32 cellular contexts compared by ENCODE assay signal in genomic region chr14:71675902-71676291, GRCh38.
DNase-seq lines count a peak whose midpoint lies in the region; ATAC-seq and TF ChIP-seq lines count a peak whose summit lies in the region.
"Had no signal": no experiment of that assay in that cellular context is flagged by ENCODE, and none has a peak within 500 bp of the region (broad histone marks: within the 10 kb centered on the region; RNA-seq: fewer than 3 reads in every experiment).

No MANE protein-coding gene starts in this region.

- CTCF ChIA-PET in MCF 10A (lab: Yijun Ruan, JAX): no interaction called here

- 91% methylated on average over 5 of the region's 5 CpGs for WGBS in testis, 2 donors
- WGBS in right cardiac atrium: 98% methylated on average over 5 of the region's 5 CpGs

- no peak for TF ChIP-seq POLR2A in breast epithelium (IDR thresholded peaks at IDR 0.05)
- TF ChIP-seq POLR2A in testis (IDR thresholded peaks at IDR 0.05): no peak

- no TSS peak for BruUV-seq in MCF 10A (replicated peaks; lab: Mats Ljungman, UMichigan)

- no peak for DNase-seq in MCF 10A (ENCODE audit: unreplicated experiment)
- DNase-seq in breast epithelium (ENCODE audit: low spot score in 2 of 2): no peak
- peak; percentile 37 for DNase-seq in amniotic epithelial cell (ENCODE audit: low read depth)
- peak; percentile 35 for DNase-seq in epithelial cell of esophagus (ENCODE audit: low read depth)
- DNase-seq in testis: no peak
- DNase-seq in superior temporal gyrus (ENCODE audit: extremely low spot score): no peak
- DNase-seq in endothelial cell (ENCODE audit: low spot score): no peak
- DNase-seq in right cardiac atrium: no peak
- DNase-seq: activated CD4-positive, alpha-beta T cell treated with anti-CD3 and anti-CD28 coated beads, Interleukin-2, amount 50 U/mL, for 4 hours; activated CD4-positive, CD25-positive, alpha-beta regulatory T cell; activated CD8-positive, alpha-beta memory T cell treated with anti-CD3 and anti-CD28 coated beads, Interleukin-2, amount 10 ng/mL, durations not matched to agents 7 days and 5 days; activated gamma-delta T cell; activated naive CD8-positive, alpha-beta T cell treated with anti-CD3 and anti-CD28 coated beads, Interleukin-2, amount 10 ng/mL, durations not matched to agents 7 days and 5 days; activated T-cell treated with anti-CD3 and anti-CD28 coated beads, Interleukin-2, amount 50 U/mL, for 4 hours; Caco-2; cerebellar nuclear complex; DMS79; lower lobe of right lung; MG63; naive thymus-derived CD4-positive, alpha-beta T cell; NCI-H1417; NCI-H2081; NCI-H526; PC-9; stimulated activated CD4-positive, alpha-beta T cell treated with anti-CD3 and anti-CD28 coated beads, Interleukin-1b, Interleukin-23, amount 100 ng/mL, for 48 hours had no signal

- H3K27ac Mint-ChIP-seq in MCF 10A (ENCODE audit: low read depth, unreplicated experiment) (peak overlapping the region; percentile 20), endothelial cell (ENCODE audit: unreplicated experiment) (no peak overlapping the region)
- H3K27ac Mint-ChIP-seq: activated CD8-positive, alpha-beta memory T cell treated with anti-CD3 and anti-CD28 coated beads, Interleukin-2, amount 10 ng/mL, durations not matched to agents 7 days and 5 days; activated naive CD8-positive, alpha-beta T cell treated with anti-CD3 and anti-CD28 coated beads, Interleukin-2, amount 10 ng/mL, durations not matched to agents 7 days and 5 days; stimulated activated naive CD8-positive, alpha-beta T cell treated with anti-CD3 and anti-CD28 coated beads, Interleukin-15, Interleukin-2, amounts not matched to agents 100 ng/mL and 50 ng/mL, for 24 hours had no signal

- intact Hi-C loops in MCF 10A (cut with micrococcal nuclease) (no loop called here), breast epithelium (cut with DNase I; ENCODE audit: low total_unique reads) (no loop called here), testis (cut with DNase I; ENCODE audit: low total_unique reads) (no loop called here), right cardiac atrium (cut with DNase I) (no loop called here)

- H3K27ac ChIP-seq in breast epithelium (no peak overlapping the region), testis (peak overlapping the region; percentile 25 to 58), right cardiac atrium (ENCODE audit: low read length) (no peak overlapping the region)
- H3K27ac ChIP-seq: gastroesophageal sphincter, lower lobe of right lung, PC-9, SK-N-MC, vagina had no signal

- no peak for ATAC-seq in right cardiac atrium
- ATAC-seq: activated CD8-positive, alpha-beta memory T cell treated with anti-CD3 and anti-CD28 coated beads, Interleukin-2, amount 10 ng/mL, durations not matched to agents 7 days and 5 days; activated T-cell treated with anti-CD3 and anti-CD28 coated beads, Interleukin-2, amount 50 U/mL, for 4 hours; gastroesophageal sphincter; HCT116; K562; lower lobe of right lung; naive thymus-derived CD4-positive, alpha-beta T cell had no signal

- no peaks in the 10 kb centered on the region for H3K9me3 ChIP-seq in breast epithelium
- no peaks in the 10 kb centered on the region for H3K9me3 ChIP-seq in testis
- H3K9me3 ChIP-seq in right cardiac atrium (ENCODE audit: control insufficient read depth, low read length): no peaks in the 10 kb centered on the region
- H3K9me3 ChIP-seq: Caco-2, gastroesophageal sphincter, MG63, vagina had no signal

- H3K36me3 ChIP-seq in breast epithelium (no peaks in the 10 kb centered on the region), testis (ENCODE audit: low read depth, missing control alignments) (no peaks in the 10 kb centered on the region)
- H3K36me3 ChIP-seq: MG63, vagina had no signal

- H3K4me3 Mint-ChIP-seq in MCF 10A (ENCODE audit: unreplicated experiment) (no peak overlapping the region), endothelial cell (ENCODE audit: unreplicated experiment) (no peak overlapping the region)
- H3K4me3 Mint-ChIP-seq: activated CD8-positive, alpha-beta memory T cell treated with anti-CD3 and anti-CD28 coated beads, Interleukin-2, amount 10 ng/mL, durations not matched to agents 7 days and 5 days; activated naive CD8-positive, alpha-beta T cell treated with anti-CD3 and anti-CD28 coated beads, Interleukin-2, amount 10 ng/mL, durations not matched to agents 7 days and 5 days; activated T-cell treated with anti-CD3 and anti-CD28 coated beads, Interleukin-2, amount 50 U/mL, for 4 hours; CD14-positive monocyte; naive thymus-derived CD4-positive, alpha-beta T cell; stimulated activated naive CD8-positive, alpha-beta T cell treated with anti-CD3 and anti-CD28 coated beads, Interleukin-15, Interleukin-2, amounts not matched to agents 100 ng/mL and 50 ng/mL, for 24 hours had no signal

- H3K27me3 ChIP-seq in breast epithelium (no peaks in the 10 kb centered on the region), testis (no peaks in the 10 kb centered on the region), right cardiac atrium (ENCODE audit: control insufficient read depth, insufficient read depth) (no peaks in the 10 kb centered on the region)
- H3K27me3 ChIP-seq: gastroesophageal sphincter, MG63, vagina had no signal

- no peaks in the 10 kb centered on the region for H3K9me3 Mint-ChIP-seq in MCF 10A (ENCODE audit: unreplicated experiment)
- H3K9me3 Mint-ChIP-seq in endothelial cell (ENCODE audit: unreplicated experiment): no peaks in the 10 kb centered on the region
- H3K9me3 Mint-ChIP-seq: activated T-cell treated with anti-CD3 and anti-CD28 coated beads, Interleukin-2, amount 50 U/mL, for 4 hours; stimulated activated naive CD8-positive, alpha-beta T cell treated with anti-CD3 and anti-CD28 coated beads, Interleukin-15, Interleukin-2, amounts not matched to agents 100 ng/mL and 50 ng/mL, for 24 hours had no signal

- H3K4me1 ChIP-seq in breast epithelium: no peaks in the 10 kb centered on the region
- H3K4me1 ChIP-seq in testis: peaks cover 5% of the 10 kb centered on the region
- H3K4me1 ChIP-seq in right cardiac atrium (ENCODE audit: control insufficient read depth, insufficient read depth, low read length): no peaks in the 10 kb centered on the region
- H3K4me1 ChIP-seq: Caco-2, gastroesophageal sphincter, lower lobe of right lung, vagina had no signal

- POLR2A ChIA-PET in MCF 10A (lab: Yijun Ruan, JAX): no interaction called here

- H3K4me1 Mint-ChIP-seq in MCF 10A (ENCODE audit: insufficient read depth, unreplicated experiment): no peaks in the 10 kb centered on the region
- H3K4me1 Mint-ChIP-seq in endothelial cell (ENCODE audit: unreplicated experiment): no peaks in the 10 kb centered on the region

- H3K4me3 ChIP-seq in breast epithelium (no peak overlapping the region), epithelial cell of esophagus (ENCODE audit: low read length) (no peak overlapping the region), testis (no peak overlapping the region), right cardiac atrium (ENCODE audit: low read length) (no peak overlapping the region)
- H3K4me3 ChIP-seq: gastroesophageal sphincter, K562, lower lobe of right lung, MG63, PC-9, SK-N-MC, vagina had no signal

- H3K27me3 Mint-ChIP-seq in MCF 10A (ENCODE audit: insufficient read depth, unreplicated experiment) (no peaks in the 10 kb centered on the region), endothelial cell (ENCODE audit: unreplicated experiment) (peaks cover 1% of the 10 kb centered on the region)
- H3K27me3 Mint-ChIP-seq: activated CD8-positive, alpha-beta memory T cell treated with anti-CD3 and anti-CD28 coated beads, Interleukin-2, amount 10 ng/mL, durations not matched to agents 7 days and 5 days; activated naive CD8-positive, alpha-beta T cell treated with anti-CD3 and anti-CD28 coated beads, Interleukin-2, amount 10 ng/mL, durations not matched to agents 7 days and 5 days; naive thymus-derived CD4-positive, alpha-beta T cell; stimulated activated naive CD8-positive, alpha-beta T cell treated with anti-CD3 and anti-CD28 coated beads, Interleukin-15, Interleukin-2, amounts not matched to agents 100 ng/mL and 50 ng/mL, for 24 hours had no signal

- H3K36me3 Mint-ChIP-seq in MCF 10A (ENCODE audit: insufficient read depth, unreplicated experiment) (peaks cover 25% of the 10 kb centered on the region), endothelial cell (ENCODE audit: low read depth, unreplicated experiment) (peaks cover 32% of the 10 kb centered on the region)

- TF ChIP-seq CTCF in MCF 10A (IDR thresholded peaks at IDR 0.05; ENCODE audit: unreplicated experiment) (no peak), breast epithelium (IDR thresholded peaks at IDR 0.05) (no peak), epithelial cell of esophagus (IDR thresholded peaks at IDR 0.05; ENCODE audit: insufficient read depth, low read depth, low read length, missing control alignments) (no peak), testis (IDR thresholded peaks at IDR 0.05) (no peak), endothelial cell (IDR thresholded peaks at IDR 0.05; ENCODE audit: unreplicated experiment) (no peak)

Comparison
In these comparisons a context has a peak if more than half of its experiments do, and no peak if none do; other contexts are left out.
1. DNase-seq: peak in amniotic epithelial cell (single experiment) and epithelial cell of esophagus (single experiment); none in MCF 10A (single experiment), breast epithelium (0 of 2), testis (single experiment), superior temporal gyrus (single experiment), endothelial cell (single experiment) and right cardiac atrium (0 of 3).
2. H3K27ac ChIP-seq: peak in testis (2 of 2); none in breast epithelium (0 of 2) and right cardiac atrium (single experiment).